Comparison of ENCODE assay signal across 14 cellular contexts in genomic region chr17:45136846-45137560, GRCh38. TPM values are rescaled to one million over a fixed set of nuclear protein-coding genes. Genes with fewer than 3 reads are reported as not detected.
DNase-seq lines count a peak whose midpoint lies in the region; ATAC-seq, FAIRE-seq and TF ChIP-seq lines count a peak whose summit lies in the region.
"Had no signal": no experiment of that assay in that cellular context is flagged by ENCODE, and none has a peak within 500 bp of the region (broad histone marks: within the 10 kb centered on the region; RNA-seq: fewer than 3 reads in every experiment).

No MANE protein-coding gene starts in this region.

- ATAC-seq in SK-N-SH treated with all-trans-retinoic acid at 6 μM for 48 hours, result no peak

- peaks cover 0 to 3% of the 10 kb centered on the region in 2 experiments for H3K36me3 ChIP-seq in SK-N-SH (replicated peaks in 1 of 2; ENCODE audit: control insufficient read depth in 1 of 2, insufficient read depth in 2 of 2, low read length in 1 of 2)
- no peaks in the 10 kb centered on the region for H3K36me3 ChIP-seq in Loucy (ENCODE audit: insufficient read depth, low read length)
- H3K36me3 ChIP-seq in duodenal mucosa (ENCODE audit: control insufficient read depth in 1 of 2, insufficient read depth in 2 of 2, low read length in 2 of 2), result peaks cover 0 to 9% of the 10 kb centered on the region in 2 donors
- H3K36me3 ChIP-seq in osteoblast (ENCODE audit: insufficient read depth, low read length), result no peaks in the 10 kb centered on the region
- no peaks in the 10 kb centered on the region for H3K36me3 ChIP-seq in testis (ENCODE audit: low read depth, missing control alignments)

- no peak overlapping the region for H3K27ac ChIP-seq in SK-N-SH (ENCODE audit: low read depth in 2 of 2, low read length in 1 of 2)
- peak overlapping the region; percentile 23 for H3K27ac ChIP-seq in duodenal mucosa (ENCODE audit: low read depth, low read length)
- H3K27ac ChIP-seq in osteoblast (ENCODE audit: low read depth, low read length), result no peak overlapping the region
- no peak overlapping the region for H3K27ac ChIP-seq in testis
- H3K27ac ChIP-seq: 22Rv1 had no signal

- no peak for FAIRE-seq in H54 (lab: Jason Lieb, UNC)
- FAIRE-seq: GM12892 had no signal

- POLR2A ChIA-PET in SK-N-SH (lab: Yijun Ruan, JAX), result interaction anchor here (2.1 to 5.4 kb wide), 2 partner anchors 9 to 12 kb away, joined by 8 to 47 read pairs; partner anchors contain the start of gene HEXIM1

- H3K9ac ChIP-seq in SK-N-SH (no peak overlapping the region), Loucy (ENCODE audit: low read depth, low read length, poor library complexity, severe bottlenecking) (peak overlapping the region; percentile 79), duodenal mucosa (ENCODE audit: low read depth in 1 of 2, low read length in 2 of 2) (peak overlapping the region; percentile 63 to 86)

- H3K9me2 ChIP-seq in SK-N-SH (no peaks in the 10 kb centered on the region), Loucy (replicated peaks; ENCODE audit: low read depth, low read length) (no peaks in the 10 kb centered on the region)

- H3K9me3 ChIP-seq in SK-N-SH (no peaks in the 10 kb centered on the region), Loucy (ENCODE audit: insufficient read depth, low read depth, low read length) (no peaks in the 10 kb centered on the region), duodenal mucosa (ENCODE audit: control insufficient read depth in 1 of 2, low read length in 2 of 2) (no peaks in the 10 kb centered on the region), osteoblast (ENCODE audit: low read depth, low read length) (no peaks in the 10 kb centered on the region), testis (no peaks in the 10 kb centered on the region)
- H3K9me3 ChIP-seq: adrenal gland had no signal

- no peak for TF ChIP-seq EP300 in SK-N-SH (IDR thresholded peaks at IDR 0.05; ENCODE audit: borderline replicate concordance in 1 of 2, low read depth in 1 of 2, low read length in 1 of 2)

- TF ChIP-seq CTCF in SK-N-SH (IDR thresholded peaks at IDR 0.05), result no peak
- TF ChIP-seq CTCF in Loucy (conservative IDR thresholded peaks at IDR 0.05; ENCODE audit: low read length), result no peak
- TF ChIP-seq CTCF in osteoblast (IDR thresholded peaks at IDR 0.05; ENCODE audit: extremely low read depth, low read depth, low read length), result no peak
- no peak for TF ChIP-seq CTCF in testis (IDR thresholded peaks at IDR 0.05)

- H3K27me3 ChIP-seq in SK-N-SH (ENCODE audit: insufficient read depth) (no peaks in the 10 kb centered on the region), Loucy (ENCODE audit: insufficient read depth, low read length, poor library complexity, severe bottlenecking) (no peaks in the 10 kb centered on the region), duodenal mucosa (ENCODE audit: control insufficient read depth in 1 of 2, insufficient read depth in 2 of 2, low read length in 2 of 2) (no peaks in the 10 kb centered on the region), osteoblast (ENCODE audit: insufficient read depth, low read length) (no peaks in the 10 kb centered on the region), testis (no peaks in the 10 kb centered on the region)
- H3K27me3 ChIP-seq: adrenal gland had no signal

- H4K20me1 ChIP-seq in SK-N-SH (ENCODE audit: insufficient read depth) (no peaks in the 10 kb centered on the region), Loucy (ENCODE audit: insufficient read depth, low read length, poor library complexity, severe bottlenecking) (no peaks in the 10 kb centered on the region), osteoblast (ENCODE audit: insufficient read depth, low read length) (no peaks in the 10 kb centered on the region)

- peak; percentile 16 for DNase-seq in SK-N-SH
- peak; percentile 26 for DNase-seq in osteoblast (ENCODE audit: insufficient read length, low spot score, missing footprints)
- DNase-seq in stimulated activated CD4-positive, alpha-beta T cell treated with anti-CD3 and anti-CD28 coated beads, Interleukin-1b, Interleukin-23, amount 100 ng/mL, for 48 hours, result no peak
- no peak for DNase-seq in testis
- no peak for DNase-seq in H54 (ENCODE audit: insufficient read length, low spot score)
- DNase-seq: DMS53, GOT3, head of caudate nucleus had no signal

- 78% methylated on average over 5 of the region's 12 CpGs for WGBS in SK-N-SH (ENCODE audit: low lambda C conversion rate)
- WGBS in testis, 2 donors, result 63 to 89% methylated on average over 4 to 12 of the region's 12 CpGs

- H2AFZ ChIP-seq in SK-N-SH (ENCODE audit: low read depth) (no peak overlapping the region), Loucy (ENCODE audit: low read length) (no peak overlapping the region), osteoblast (ENCODE audit: low read length) (no peak overlapping the region)

- H3K79me2 ChIP-seq in SK-N-SH (ENCODE audit: insufficient read depth) (peaks cover 2% of the 10 kb centered on the region; the same call in 1 of the 2 replicates), Loucy (ENCODE audit: insufficient read depth, low read length) (peaks cover 14% of the 10 kb centered on the region; the same call in 1 of the 2 replicates), osteoblast (ENCODE audit: insufficient read depth, low read length) (peaks cover 3% of the 10 kb centered on the region)

- TF ChIP-seq RAD21 in SK-N-SH (IDR thresholded peaks at IDR 0.05; ENCODE audit: low read length), result no peak

- intact Hi-C loops in testis (cut with DNase I; ENCODE audit: low total_unique reads), result no loop called here

- H3F3A ChIP-seq in SK-N-SH (replicated peaks; ENCODE audit: insufficient read depth) (peaks cover 6% of the 10 kb centered on the region), Loucy (ENCODE audit: low read depth) (no peaks in the 10 kb centered on the region)

- TF ChIP-seq POLR2A in testis (IDR thresholded peaks at IDR 0.05) (no peak), H54 (IDR thresholded peaks at IDR 0.05; ENCODE audit: low read depth, low read length) (no peak)

- H3K4me3 ChIP-seq in SK-N-SH (ENCODE audit: low read depth in 2 of 2, low read length in 1 of 2) (no peak overlapping the region), Loucy (ENCODE audit: low read length, poor library complexity, severe bottlenecking) (peak overlapping the region; percentile 87), duodenal mucosa (ENCODE audit: low read depth in 1 of 2, low read length in 2 of 2) (peak overlapping the region; percentile 88 to 91), osteoblast (ENCODE audit: insufficient read depth, low read length) (no peak overlapping the region), testis (no peak overlapping the region)

- H3K4me1 ChIP-seq in SK-N-SH (ENCODE audit: control insufficient read depth in 1 of 2, insufficient read depth in 2 of 2, low read depth in 1 of 2, low read length in 1 of 2), result peaks cover 0 to 16% of the 10 kb centered on the region in 2 experiments; a peak in 1 of 4 replicates
- peaks cover 16% of the 10 kb centered on the region for H3K4me1 ChIP-seq in Loucy (ENCODE audit: insufficient read depth, low read length, poor library complexity, severe bottlenecking)
- H3K4me1 ChIP-seq in duodenal mucosa (ENCODE audit: control insufficient read depth in 1 of 2, insufficient read depth in 2 of 2, low read length in 2 of 2), result peaks cover 29 to 32% of the 10 kb centered on the region in 2 donors
- H3K4me1 ChIP-seq in osteoblast (ENCODE audit: insufficient read depth, low read length), result peaks cover 16% of the 10 kb centered on the region
- H3K4me1 ChIP-seq in testis, result peaks cover 7% of the 10 kb centered on the region

- H3K4me2 ChIP-seq in SK-N-SH (peak overlapping the region; percentile 95; the same call in 1 of the 2 replicates), Loucy (ENCODE audit: low read depth, low read length, poor library complexity, severe bottlenecking) (peak overlapping the region; percentile 91), osteoblast (ENCODE audit: insufficient read depth, low read length) (peak overlapping the region; percentile 95)

- CTCF ChIA-PET in SK-N-SH (lab: Yijun Ruan, JAX), result interaction anchor here (0.6 to 10.8 kb wide), 12 partner anchors 11 to 215 kb away, joined by 4 to 209 read pairs (median 30); partner anchors contain the start of genes HEXIM1 and HEXIM2

TF ChIP-seq in SK-N-SH, 30 proteins besides CTCF, POLR2A, EP300 and RAD21 (continues in another document):
- TF ChIP-seq CHD2 (IDR thresholded peaks at IDR 0.05; ENCODE audit: low read length, partially characterized antibody), result no peak
- no peak for TF ChIP-seq GATA2 (CRISPR knock-in tag; IDR thresholded peaks at IDR 0.05)

TF ChIP-seq in SK-N-SH treated with all-trans-retinoic acid at 6 μM for 48 hours, 23 proteins besides CTCF, POLR2A, EP300 and RAD21 (continues in another document):
- TF ChIP-seq ARNTL (CRISPR knock-in tag; IDR thresholded peaks at IDR 0.05; ENCODE audit: borderline replicate concordance, low read depth) (no peak), PPARA (CRISPR knock-in tag; IDR thresholded peaks at IDR 0.05; ENCODE audit: borderline replicate concordance) (no peak), BACH2 (CRISPR knock-in tag; IDR thresholded peaks at IDR 0.05; ENCODE audit: borderline replicate concordance) (no peak), GLIS3 (CRISPR knock-in tag; IDR thresholded peaks at IDR 0.05) (no peak), ZNF565 (CRISPR knock-in tag; conservative IDR thresholded peaks at IDR 0.05; ENCODE audit: low read depth) (no peak), RARB (CRISPR knock-in tag; IDR thresholded peaks at IDR 0.05) (no peak), ISL1 (CRISPR knock-in tag; IDR thresholded peaks at IDR 0.05) (no peak)

RNA-seq across cellular contexts. Expression of gene ACBD4, which starts 1.5 kb away (rescaled TPM):
- polyA plus RNA-seq in SK-N-SH (2012; rRNA removed) (15.8 and 18.1 TPM in 2 replicates), testis (ENCODE audit: insufficient read depth, low read depth, low replicate concordance) (7.5 TPM)
- 4.4 and 7.8 TPM in 2 replicates for polyA plus RNA-seq in SK-N-SH (2012; cell fraction: cytosol; rRNA removed)
- 101 and 115 TPM in 2 replicates for polyA plus RNA-seq in SK-N-SH (2012; cell fraction: nucleus; rRNA removed)
- total RNA-seq in osteoblast (4.7 and 6.2 TPM in 2 replicates), testis (1 to 10 TPM; 8.3 to 9.1 TPM)

RNA-seq across cellular contexts. Expression of gene PLCD3, which starts 4.7 kb away (rescaled TPM):
- polyA plus RNA-seq in SK-N-SH (2012; rRNA removed), result 51.7 and 59.7 TPM in 2 replicates
- 29.6 and 51.7 TPM in 2 replicates for polyA plus RNA-seq in SK-N-SH (2012; cell fraction: cytosol; rRNA removed)
- polyA plus RNA-seq in SK-N-SH (2012; cell fraction: nucleus; rRNA removed), result 71.1 and 76.2 TPM in 2 replicates
- total RNA-seq in osteoblast, result 31.5 and 47.7 TPM in 2 replicates
- total RNA-seq in testis, result 100 to 1,000 TPM in 1 of 2 donors, 10 to 100 TPM in 1; 86.3 to 106 TPM
- 62.2 TPM for polyA plus RNA-seq in testis (ENCODE audit: insufficient read depth, low read depth, low replicate concordance)

RNA-seq across cellular contexts. Expression of gene HEXIM1, which starts 11.3 kb away (rescaled TPM):
- polyA plus RNA-seq in SK-N-SH (2012; rRNA removed) (16.1 and 20.7 TPM in 2 replicates), testis (ENCODE audit: insufficient read depth, low read depth, low replicate concordance) (38.8 TPM)
- 17.7 and 18.6 TPM in 2 replicates for polyA plus RNA-seq in SK-N-SH (2012; cell fraction: cytosol; rRNA removed)
- 9.6 and 10.6 TPM in 2 replicates for polyA plus RNA-seq in SK-N-SH (2012; cell fraction: nucleus; rRNA removed)
- total RNA-seq in osteoblast (10.9 and 12.1 TPM in 2 replicates), testis (10 to 100 TPM; 51.8 to 68.8 TPM)

RNA-seq across cellular contexts. Expression of gene HEXIM2, which starts 24.7 kb away (rescaled TPM):
- polyA plus RNA-seq in SK-N-SH (2012; rRNA removed) (8.4 and 9.3 TPM in 2 replicates), testis (ENCODE audit: insufficient read depth, low read depth, low replicate concordance) (76.8 TPM)
- polyA plus RNA-seq in SK-N-SH (2012; cell fraction: cytosol; rRNA removed), result 5.1 and 6.6 TPM in 2 replicates
- 8.7 and 14.7 TPM in 2 replicates for polyA plus RNA-seq in SK-N-SH (2012; cell fraction: nucleus; rRNA removed)
- total RNA-seq in osteoblast (10.0 and 10.9 TPM in 2 replicates), testis (10 to 100 TPM; 35.9 to 47.7 TPM)

Comparison
In these comparisons a context has a peak if more than half of its experiments do, and no peak if none do; other contexts are left out.
1. DNase-seq: peak in SK-N-SH (single experiment) and osteoblast (single experiment); none in stimulated activated CD4-positive, alpha-beta T cell treated with anti-CD3 and anti-CD28 coated beads, Interleukin-1b, Interleukin-23, amount 100 ng/mL, for 48 hours (single experiment), testis (single experiment) and H54 (single experiment).
2. H3K4me3 ChIP-seq: peak in Loucy (single experiment) and duodenal mucosa (2 of 2); none in SK-N-SH (0 of 2), osteoblast (single experiment) and testis (0 of 2).
3. Peak in every context shown above with its lines, with median percentiles within 50 percentile points of each other: H3K4me2 ChIP-seq.